ENCODE assay signal across 9 cellular contexts in the genomic region with DNA sequence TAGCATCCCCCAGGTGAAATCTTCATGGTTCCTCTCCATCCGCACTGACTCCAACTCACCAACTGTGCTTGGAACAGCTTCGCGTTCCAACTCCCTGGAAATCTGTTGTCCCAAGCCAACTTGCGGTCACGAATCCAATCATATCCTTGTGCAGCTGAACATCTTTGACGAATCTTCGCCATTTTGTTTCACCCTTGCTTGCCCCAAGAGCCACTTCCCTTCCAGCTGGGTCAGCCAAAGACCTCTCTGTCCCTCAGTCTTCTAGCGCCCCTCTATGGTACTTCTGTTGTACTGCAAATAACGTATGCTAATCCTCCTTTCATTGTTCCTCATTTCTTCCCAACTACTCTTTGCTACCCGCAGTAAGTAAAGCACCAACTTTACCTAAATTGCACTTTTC.
DNase-seq lines count a peak whose midpoint lies in the region; ATAC-seq and TF ChIP-seq lines count a peak whose summit lies in the region.
"Had no signal": no experiment of that assay in that cellular context is flagged by ENCODE, and none has a peak within 500 bp of the region (broad histone marks: within the 10 kb centered on the region; RNA-seq: fewer than 3 reads in every experiment).

No MANE protein-coding gene starts in this region.

- H3K36me3 ChIP-seq in GM23248 (ENCODE audit: low read depth): no peaks in the 10 kb centered on the region
- H3K36me3 ChIP-seq in left ventricle myocardium inferior: no peaks in the 10 kb centered on the region

- H3K9me3 ChIP-seq in GM23248 (ENCODE audit: low read depth): no peaks in the 10 kb centered on the region
- peaks cover under 1% of the 10 kb centered on the region for H3K9me3 ChIP-seq in left ventricle myocardium inferior (replicated peaks)

- in situ Hi-C loops in GM23248 (cut with MboI): no loop called here

- peak; percentile 21 for TF ChIP-seq CTCF in AG04449 (IDR thresholded peaks at IDR 0.05; ENCODE audit: insufficient read depth, low read length, missing control alignments)
- peak; percentile 61 for TF ChIP-seq CTCF in left ventricle myocardium inferior (IDR thresholded peaks at IDR 0.05; ENCODE audit: borderline replicate concordance)

- H3K4me3 ChIP-seq in AG04449 (ENCODE audit: low read depth, low read length) (no peak overlapping the region), GM23248 (no peak overlapping the region), left ventricle myocardium inferior (no peak overlapping the region)

- H3K9me2 ChIP-seq in GM23248 (ENCODE audit: insufficient read depth): no peaks in the 10 kb centered on the region

- POLR2A ChIA-PET in AG04449 (lab: Yijun Ruan, JAX): no interaction called here

- H3K27me3 ChIP-seq in GM23248 (replicated peaks; ENCODE audit: insufficient read depth) (no peaks in the 10 kb centered on the region), left ventricle myocardium inferior (ENCODE audit: low read depth) (no peaks in the 10 kb centered on the region)

- no peaks in the 10 kb centered on the region for H4K20me1 ChIP-seq in GM23248 (ENCODE audit: insufficient read depth)

- CTCF ChIA-PET in AG04449 (lab: Yijun Ruan, JAX): interaction anchor here (0.7 to 1.3 kb wide), 7 partner anchors 10 to 109 kb away, joined by 3 to 4 read pairs (median 3); no protein-coding TSS in a partner anchor

- no peak overlapping the region for H3K4me2 ChIP-seq in GM23248 (ENCODE audit: unreplicated experiment)

- H3K4me1 ChIP-seq in GM23248 (ENCODE audit: insufficient read depth): no peaks in the 10 kb centered on the region
- H3K4me1 ChIP-seq in left ventricle myocardium inferior: no peaks in the 10 kb centered on the region

- DNase-seq in AG04449 (ENCODE audit: low read depth, low spot score): no peak
- peak; percentile 44 for DNase-seq in GM23248
- DNase-seq in RKO (ENCODE audit: low spot score): peak; percentile 6
- no peak for DNase-seq in left ventricle myocardium inferior
- DNase-seq in COR-L47 (lab: John Stamatoyannopoulos, UW): no peak
- no peak for DNase-seq in midbrain (lab: John Stamatoyannopoulos, UW)
- no peak for DNase-seq in activated CD4-positive, alpha-beta T cell treated with anti-CD3 and anti-CD28 coated beads for 4 hours
- DNase-seq: T-cell had no signal

- H3K27ac ChIP-seq in GM23248: no peak overlapping the region
- no peak overlapping the region for H3K27ac ChIP-seq in left ventricle myocardium inferior (replicated peaks)

- no peak for ATAC-seq in GM21390 (IDR thresholded peaks at IDR 0.05; ENCODE audit: unreplicated experiment)
- ATAC-seq: T-cell had no signal

- WGBS in GM23248 (ENCODE audit: low coverage in 1 of 2, low lambda C conversion rate in 2 of 2, missing lambda C conversion rate in 2 of 2), 2 experiments: 79 to 81% methylated on average over 10 of the region's 10 CpGs

- no peak overlapping the region for H3K9ac ChIP-seq in GM23248

- intact Hi-C loops in left ventricle myocardium inferior (cut with micrococcal nuclease): no loop called here

- H3F3A ChIP-seq in GM23248 (ENCODE audit: insufficient read depth): no peaks in the 10 kb centered on the region

- H2AFZ ChIP-seq in GM23248: no peak overlapping the region

- H3K79me2 ChIP-seq in GM23248 (ENCODE audit: insufficient read depth): no peaks in the 10 kb centered on the region

Comparison
In these comparisons a context has a peak if more than half of its experiments do, and no peak if none do; other contexts are left out.
1. DNase-seq: peak in GM23248 (single experiment) and RKO (single experiment); none in AG04449 (single experiment), left ventricle myocardium inferior (single experiment), COR-L47 (single experiment), midbrain (single experiment) and activated CD4-positive, alpha-beta T cell treated with anti-CD3 and anti-CD28 coated beads for 4 hours (0 of 2).